18 cellular contexts compared by ENCODE assay signal in the genomic region with DNA sequence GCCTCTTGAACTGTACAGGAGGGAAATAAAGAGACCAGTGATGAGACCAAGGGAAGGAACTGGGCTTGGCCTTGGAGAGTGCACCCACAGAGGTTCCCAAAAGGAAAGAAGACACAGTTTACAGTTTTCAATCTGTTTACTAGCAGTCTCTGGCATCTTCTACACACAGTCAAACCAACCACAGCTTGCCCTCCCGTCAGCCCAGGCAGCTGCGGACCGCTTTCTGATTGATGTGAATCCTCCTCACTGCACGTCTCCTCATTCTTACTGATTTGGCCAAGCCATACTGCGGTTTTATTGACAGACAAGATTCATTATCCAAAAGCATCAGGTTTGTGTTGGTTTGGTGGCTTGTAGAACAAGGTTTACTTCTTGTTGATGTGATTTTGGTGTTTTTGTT.
"Had no signal": no experiment of that assay in that cellular context is flagged by ENCODE, and none has a peak within 500 bp of the region (broad histone marks: within the 10 kb centered on the region; RNA-seq: fewer than 3 reads in every experiment).

No MANE protein-coding gene starts in this region.

- H3K27ac ChIP-seq: body of pancreas, colonic mucosa, prostate gland, suprapubic skin, transverse colon, uterus, WERI-Rb-1 had no signal

- H3K4me3 ChIP-seq: body of pancreas, colonic mucosa, prostate gland, suprapubic skin, transverse colon, uterus had no signal

- H3K9me3 ChIP-seq: body of pancreas, colonic mucosa, prostate gland, suprapubic skin, transverse colon, uterus had no signal

- H3K27me3 ChIP-seq: body of pancreas, colonic mucosa, suprapubic skin, transverse colon, uterus had no signal

- H3K36me3 ChIP-seq: colonic mucosa, prostate gland, suprapubic skin, transverse colon, uterus, WERI-Rb-1 had no signal

- H3K36me3 Mint-ChIP-seq: natural killer cell treated with Interleukin-12 subunit alpha and Interleukin-12 subunit beta and Interleukin-15 and Interleukin-18, amount 100 ng/mL, for 72 hours had no signal

- H3K27ac Mint-ChIP-seq: activated naive CD8-positive, alpha-beta T cell treated with anti-CD3 and anti-CD28 coated beads, Interleukin-2, amount 10 ng/mL, durations not matched to agents 7 days and 5 days; activated T-helper 1 cell treated with anti-CD3 and anti-CD28 coated beads, Interleukin-12 subunit alpha, Interleukin-12 subunit beta, Interleukin-2, Interleukin-4 antibody, amounts not matched to agents 30 ng/mL and 10 ng/mL and 1 ng/mL, durations not matched to agents 14 hours and 24 hours and 36 hours; stimulated activated naive CD8-positive, alpha-beta T cell treated with anti-CD3 and anti-CD28 coated beads, Interleukin-15, Interleukin-2, amounts not matched to agents 100 ng/mL and 50 ng/mL, for 24 hours had no signal

- ATAC-seq: body of pancreas; natural killer cell treated with Interleukin-12 subunit alpha and Interleukin-12 subunit beta and Interleukin-15 and Interleukin-18, amount 100 ng/mL, for 72 hours; right cardiac atrium had no signal

- H3K4me1 ChIP-seq: colonic mucosa, prostate gland, uterus had no signal

- H3K4me3 Mint-ChIP-seq: activated naive CD8-positive, alpha-beta T cell treated with anti-CD3 and anti-CD28 coated beads, Interleukin-2, amount 10 ng/mL, durations not matched to agents 7 days and 5 days; activated T-helper 1 cell treated with anti-CD3 and anti-CD28 coated beads, Interleukin-12 subunit alpha, Interleukin-12 subunit beta, Interleukin-2, Interleukin-4 antibody, amounts not matched to agents 30 ng/mL and 10 ng/mL and 1 ng/mL, durations not matched to agents 14 hours and 24 hours and 36 hours; natural killer cell treated with Interleukin-12 subunit alpha and Interleukin-12 subunit beta and Interleukin-15 and Interleukin-18, amount 100 ng/mL, for 72 hours; stimulated activated naive CD8-positive, alpha-beta T cell treated with anti-CD3 and anti-CD28 coated beads, Interleukin-15, Interleukin-2, amounts not matched to agents 100 ng/mL and 50 ng/mL, for 24 hours had no signal

- H3K27me3 Mint-ChIP-seq: activated naive CD8-positive, alpha-beta T cell treated with anti-CD3 and anti-CD28 coated beads, Interleukin-2, amount 10 ng/mL, durations not matched to agents 7 days and 5 days; natural killer cell treated with Interleukin-12 subunit alpha and Interleukin-12 subunit beta and Interleukin-15 and Interleukin-18, amount 100 ng/mL, for 72 hours; stimulated activated naive CD8-positive, alpha-beta T cell treated with anti-CD3 and anti-CD28 coated beads, Interleukin-15, Interleukin-2, amounts not matched to agents 100 ng/mL and 50 ng/mL, for 24 hours had no signal

- DNase-seq: activated CD4-positive, alpha-beta T cell treated with anti-CD3 and anti-CD28 coated beads for 1 hour; activated CD4-positive, alpha-beta T cell treated with anti-CD3 and anti-CD28 coated beads, Interleukin-2, amount 50 U/mL, for 4 hours; activated naive CD8-positive, alpha-beta T cell treated with anti-CD3 and anti-CD28 coated beads, Interleukin-2, amount 10 ng/mL, durations not matched to agents 7 days and 5 days; body of pancreas; caudate nucleus; colonic mucosa; erythroblast; mesenchymal stem cell; right cardiac atrium; stimulated activated CD4-positive, alpha-beta T cell treated with anti-CD3 and anti-CD28 coated beads, Interleukin-2, amount 100 ng/mL, for 24 hours; transverse colon; uterus; WERI-Rb-1 had no signal

- H3K9me3 Mint-ChIP-seq: natural killer cell treated with Interleukin-12 subunit alpha and Interleukin-12 subunit beta and Interleukin-15 and Interleukin-18, amount 100 ng/mL, for 72 hours had no signal
